Comparison of ENCODE assay signal across 8 cellular contexts in genomic region chr7:142808802-142809583, GRCh38. TPM values are rescaled to one million over a fixed set of nuclear protein-coding genes. Genes with fewer than 3 reads are reported as not detected.
DNase-seq lines count a peak whose midpoint lies in the region; ATAC-seq, FAIRE-seq and TF ChIP-seq lines count a peak whose summit lies in the region.

No MANE protein-coding gene starts in this region.

- intact Hi-C loops in activated CD4-positive, alpha-beta T cell treated with anti-CD3 and anti-CD28 coated beads, Interleukin-2, amount 10 ng/mL, durations not matched to agents 24 days and 14 days (cut with micrococcal nuclease), result loop anchor here (1.0 to 10.0 kb wide), 17 partner anchors 10 to 1254 kb away; partner anchors contain the start of genes AGK, CASP2, EPHB6 and SSBP1
- intact Hi-C loops in lower leg skin (cut with DNase I; ENCODE audit: low total_unique reads), result no loop called here

- ATAC-seq in GM19372 (IDR thresholded peaks at IDR 0.05; ENCODE audit: low read depth, unreplicated experiment), result peak; percentile 77
- ATAC-seq in HG03280 (IDR thresholded peaks at IDR 0.05; ENCODE audit: unreplicated experiment), result peak; percentile 92

- TF ChIP-seq POLR2A in H1 (IDR thresholded peaks at IDR 0.05; ENCODE audit: control extremely low read depth in 1 of 2, low read depth in 2 of 2, low read length in 2 of 2) (no peak), lower leg skin (IDR thresholded peaks at IDR 0.05) (no peak)

- H2BK15ac ChIP-seq in H1 (ENCODE audit: low read length), result peak overlapping the region; percentile 65; the same call in 1 of the 2 replicates

- no peaks in the 10 kb centered on the region for H3K9me3 Mint-ChIP-seq in activated CD4-positive, alpha-beta T cell treated with anti-CD3 and anti-CD28 coated beads, Interleukin-2, amount 10 ng/mL, durations not matched to agents 24 days and 14 days
- no peaks in the 10 kb centered on the region for H3K9me3 Mint-ChIP-seq in progenitor cell of endocrine pancreas (ENCODE audit: low read depth)

- H3K9me3 ChIP-seq in H1 (ENCODE audit: insufficient read depth in 2 of 2, low read depth in 1 of 2, low read length in 1 of 2), result no peaks in the 10 kb centered on the region

- no peak overlapping the region for H2BK20ac ChIP-seq in H1 (ENCODE audit: low read length)

- no peak overlapping the region for H3K18ac ChIP-seq in H1 (ENCODE audit: extremely low read depth, low read length)

- no peaks in the 10 kb centered on the region for H3K79me1 ChIP-seq in H1 (ENCODE audit: low read depth, low read length)

- no peak overlapping the region for H2BK5ac ChIP-seq in H1 (ENCODE audit: low read depth, low read length)

- no peak overlapping the region for H3K4ac ChIP-seq in H1 (replicated peaks; ENCODE audit: insufficient read length, low read depth, low read length)

- no peak for TF ChIP-seq RAD21 in H1 (IDR thresholded peaks at IDR 0.05 in 1 of 2, conservative IDR thresholded peaks at IDR 0.05 in 1 of 2; ENCODE audit: low read depth in 2 of 2, low read length in 2 of 2)

- H3K36me3 ChIP-seq in H1 (ENCODE audit: control insufficient read depth in 2 of 4, insufficient read depth in 4 of 4, low read length in 3 of 4), result no peaks in the 10 kb centered on the region

- no peak overlapping the region for H2BK12ac ChIP-seq in H1 (ENCODE audit: low read depth, low read length)

- H2AFZ ChIP-seq in H1 (ENCODE audit: low read length), result no peak overlapping the region

- no peak overlapping the region for H3K27ac ChIP-seq in H1 (ENCODE audit: low read depth, low read length)

- no peak overlapping the region for H4K8ac ChIP-seq in H1 (ENCODE audit: extremely low read depth, insufficient read depth, low read length)

- no peaks in the 10 kb centered on the region for H3K79me2 ChIP-seq in H1 (ENCODE audit: control insufficient read depth in 1 of 2, insufficient read depth in 2 of 2, low read length in 2 of 2)

- CTCF ChIA-PET in H1 (lab: Charles Lee; ENCODE audit: partially characterized antibody), result interaction anchor here (0.6 to 18.9 kb wide), 14 partner anchors 9 to 489 kb away, joined by 3 to 430 read pairs (median 8); no protein-coding TSS in a partner anchor

- no peak overlapping the region for H3K4me2 ChIP-seq in H1 (ENCODE audit: insufficient read depth in 1 of 2, low read depth in 2 of 2, low read length in 2 of 2)

- H3K27me3 Mint-ChIP-seq in activated CD4-positive, alpha-beta T cell treated with anti-CD3 and anti-CD28 coated beads, Interleukin-2, amount 10 ng/mL, durations not matched to agents 24 days and 14 days, result no peaks in the 10 kb centered on the region
- H3K27me3 Mint-ChIP-seq in progenitor cell of endocrine pancreas, result peaks cover 44% of the 10 kb centered on the region

- WGBS in H1 (ENCODE audit: extremely low coverage in 1 of 2, insufficient coverage in 1 of 2, insufficient read length in 1 of 2, insufficient replicate concordance in 2 of 2, low coverage in 1 of 2, low lambda C conversion rate in 2 of 2, missing lambda C conversion rate in 1 of 2), 2 experiments, result 92% methylated on average over 6 of the region's 6 CpGs; no CpG with 5 or more reads in 1 of the 2 experiments
- WGBS in lower leg skin, 2 donors, result 58 to 74% methylated on average over 6 of the region's 6 CpGs

- POLR2A ChIA-PET in H1 (lab: Charles Lee; ENCODE audit: partially characterized antibody), result interaction anchor here (1.1 to 5.7 kb wide), 3 partner anchors 9 to 22 kb away, joined by 3 to 36 read pairs (median 5); no protein-coding TSS in a partner anchor

- peak overlapping the region; percentile 99 for H3K27ac Mint-ChIP-seq in activated CD4-positive, alpha-beta T cell treated with anti-CD3 and anti-CD28 coated beads, Interleukin-2, amount 10 ng/mL, durations not matched to agents 24 days and 14 days
- no peak overlapping the region for H3K27ac Mint-ChIP-seq in progenitor cell of endocrine pancreas

- H3K36me3 Mint-ChIP-seq in activated CD4-positive, alpha-beta T cell treated with anti-CD3 and anti-CD28 coated beads, Interleukin-2, amount 10 ng/mL, durations not matched to agents 24 days and 14 days (ENCODE audit: low read depth), result peaks cover 20% of the 10 kb centered on the region
- H3K36me3 Mint-ChIP-seq in progenitor cell of endocrine pancreas (ENCODE audit: insufficient read depth), result no peaks in the 10 kb centered on the region

- TF ChIP-seq EP300 in H1 (IDR thresholded peaks at IDR 0.05; ENCODE audit: borderline replicate concordance in 1 of 2, low read depth in 2 of 2, low read length in 2 of 2), result no peak

- peaks cover 10 to 20% (median 15%) of the 10 kb centered on the region in 4 experiments for H3K4me1 ChIP-seq in H1 (replicated peaks in 1 of 4; ENCODE audit: control insufficient read depth in 3 of 4, insufficient read depth in 4 of 4, low read length in 3 of 4)

- H3K4me3 ChIP-seq in H1 (ENCODE audit: extremely low read depth in 1 of 4, insufficient read depth in 2 of 4, low read depth in 3 of 4, low read length in 4 of 4) (no peak overlapping the region), lower leg skin (ENCODE audit: low read depth, poor library complexity, severe bottlenecking) (no peak overlapping the region)

- no peak for FAIRE-seq in H1 (lab: Jason Lieb, UNC)

- no peak overlapping the region for H3K23ac ChIP-seq in H1 (ENCODE audit: insufficient read length)

- H4K91ac ChIP-seq in H1 (replicated peaks; ENCODE audit: insufficient read length, low read length), result no peak overlapping the region

- H3K27me3 ChIP-seq in H1 (replicated peaks in 1 of 4; ENCODE audit: control insufficient read depth in 3 of 4, extremely low read depth in 1 of 4, insufficient read depth in 3 of 4, low read length in 3 of 4), result no peaks in the 10 kb centered on the region

- no peak overlapping the region for H2AK5ac ChIP-seq in H1 (ENCODE audit: low read depth, low read length)

- H3K9ac ChIP-seq in H1 (replicated peaks in 1 of 4; ENCODE audit: extremely low read depth in 1 of 4, low read depth in 3 of 4, low read length in 3 of 4), result no peak overlapping the region

- no peaks in the 10 kb centered on the region for H3K23me2 ChIP-seq in H1 (ENCODE audit: low read depth, low read length)

- TF ChIP-seq CTCF in H1 (IDR thresholded peaks at IDR 0.05; ENCODE audit: control extremely low read depth in 1 of 3, insufficient read depth in 1 of 3, low read depth in 1 of 3, low read length in 3 of 3), result no peak
- TF ChIP-seq CTCF in progenitor cell of endocrine pancreas (IDR thresholded peaks at IDR 0.05; ENCODE audit: unreplicated experiment), result no peak
- TF ChIP-seq CTCF in lower leg skin (IDR thresholded peaks at IDR 0.05), result no peak

- H3K4me3 Mint-ChIP-seq in activated CD4-positive, alpha-beta T cell treated with anti-CD3 and anti-CD28 coated beads, Interleukin-2, amount 10 ng/mL, durations not matched to agents 24 days and 14 days, result peak overlapping the region; percentile 73
- H3K4me3 Mint-ChIP-seq in progenitor cell of endocrine pancreas (ENCODE audit: low read depth), result no peak overlapping the region

- peak; percentile 98 for DNase-seq in activated CD4-positive, alpha-beta T cell treated with anti-CD3 and anti-CD28 coated beads, Interleukin-2, amount 10 ng/mL, durations not matched to agents 24 days and 14 days
- no peak for DNase-seq in H1 (ENCODE audit: low read depth in 1 of 2, low spot score in 2 of 2)
- peak; percentile 90 for DNase-seq in stimulated activated CD8-positive, alpha-beta memory T cell treated with anti-CD3 and anti-CD28 coated beads, Interleukin-15, amount 100 ng/mL, for 1 hour (ENCODE audit: low read depth)
- no peak for DNase-seq in NCI-H146 (lab: John Stamatoyannopoulos, UW)
- no peak for DNase-seq in progenitor cell of endocrine pancreas (ENCODE audit: low spot score, unreplicated experiment)
- DNase-seq in lower leg skin (ENCODE audit: low spot score in 2 of 2), result no peak

- H3K56ac ChIP-seq in H1 (replicated peaks; ENCODE audit: insufficient read length, low read depth, low read length), result no peak overlapping the region

- H4K20me1 ChIP-seq in H1 (replicated peaks in 1 of 2; ENCODE audit: control insufficient read depth in 1 of 2, insufficient read depth in 2 of 2, low read length in 2 of 2), result no peaks in the 10 kb centered on the region

- H3K14ac ChIP-seq in H1 (ENCODE audit: insufficient read length), result no peak overlapping the region

- peaks cover 91% of the 10 kb centered on the region for H3K4me1 Mint-ChIP-seq in activated CD4-positive, alpha-beta T cell treated with anti-CD3 and anti-CD28 coated beads, Interleukin-2, amount 10 ng/mL, durations not matched to agents 24 days and 14 days
- H3K4me1 Mint-ChIP-seq in progenitor cell of endocrine pancreas (ENCODE audit: low read depth), result peaks cover 16% of the 10 kb centered on the region

- H4K5ac ChIP-seq in H1 (ENCODE audit: insufficient read length, low read depth, low read length), result no peak overlapping the region

- H2BK120ac ChIP-seq in H1 (replicated peaks; ENCODE audit: low read depth, low read length), result no peak overlapping the region

RNA-seq across cellular contexts. Expression of gene PRSS2, which starts 38.2 kb away (rescaled TPM):
- total RNA-seq in activated CD4-positive, alpha-beta T cell treated with anti-CD3 and anti-CD28 coated beads, Interleukin-2, amount 10 ng/mL, durations not matched to agents 24 days and 14 days, result not detected in 2 replicates
- not detected in 2 replicates for total RNA-seq in H1 (2021; fragmentation: NEBNext Ultra II Directional; extraction: Animal tissue kit (Norgen Biotek cat#: 25700))
- polyA plus RNA-seq in H1 (2011; rRNA removed), result not detected in 2 replicates
- polyA plus RNA-seq in H1 (2011; cell fraction: cytosol; rRNA removed), result 0.10 TPM
- polyA plus RNA-seq in H1 (2011; cell fraction: nucleus; rRNA removed), result not detected
- polyA plus RNA-seq in H1 (2012, experiment 1 of 2), result not detected in 4 replicates
- 0.26 TPM for polyA plus RNA-seq in H1 (2012, experiment 2 of 2)
- not detected for polyA plus RNA-seq in H1 (2013, experiment 1 of 2)
- polyA plus RNA-seq in H1 (2013, experiment 2 of 2), result not detected
- polyA minus RNA-seq in H1 (2011; rRNA and poly(A)+ RNA removed), result not detected in 2 replicates
- not detected for polyA minus RNA-seq in H1 (2011; cell fraction: cytosol; rRNA and poly(A)+ RNA removed)
- polyA minus RNA-seq in H1 (2011; cell fraction: nucleus; rRNA and poly(A)+ RNA removed), result not detected
- 3.9 and 5.3 TPM in 2 replicates for total RNA-seq in progenitor cell of endocrine pancreas
- 1 to 10 TPM in 1 of 4 donors, not detected in 3; 1.2 TPM for total RNA-seq in lower leg skin

RNA-seq across cellular contexts. Expression of gene EPHB6, which starts 45.9 kb away (rescaled TPM):
- 5.9 and 7.3 TPM in 2 replicates for total RNA-seq in activated CD4-positive, alpha-beta T cell treated with anti-CD3 and anti-CD28 coated beads, Interleukin-2, amount 10 ng/mL, durations not matched to agents 24 days and 14 days
- total RNA-seq in H1 (2021; fragmentation: NEBNext Ultra II Directional; extraction: Animal tissue kit (Norgen Biotek cat#: 25700)), result 19.7 TPM in 2 replicates
- polyA plus RNA-seq in H1 (2011; rRNA removed), result 19.7 and 27.3 TPM in 2 replicates
- 19.9 TPM for polyA plus RNA-seq in H1 (2011; cell fraction: cytosol; rRNA removed)
- polyA plus RNA-seq in H1 (2011; cell fraction: nucleus; rRNA removed), result 78.8 TPM
- 9.1 to 24.6 TPM (median 19.3 TPM) in 4 replicates for polyA plus RNA-seq in H1 (2012, experiment 1 of 2)
- 11.1 TPM for polyA plus RNA-seq in H1 (2012, experiment 2 of 2)
- 12.7 TPM for polyA plus RNA-seq in H1 (2013, experiment 1 of 2)
- polyA plus RNA-seq in H1 (2013, experiment 2 of 2), result 13.6 TPM
- polyA minus RNA-seq in H1 (2011; rRNA and poly(A)+ RNA removed), result 10.9 and 16.7 TPM in 2 replicates
- 16.1 TPM for polyA minus RNA-seq in H1 (2011; cell fraction: cytosol; rRNA and poly(A)+ RNA removed)
- 17.5 TPM for polyA minus RNA-seq in H1 (2011; cell fraction: nucleus; rRNA and poly(A)+ RNA removed)
- 24.8 and 28.8 TPM in 2 replicates for total RNA-seq in progenitor cell of endocrine pancreas
- 100 to 1,000 TPM; 158 to 346 (median 221) TPM for total RNA-seq in lower leg skin

RNA-seq across cellular contexts. Expression of gene PRSS1, which starts 59.7 kb away (rescaled TPM):
- not detected in 2 replicates for total RNA-seq in activated CD4-positive, alpha-beta T cell treated with anti-CD3 and anti-CD28 coated beads, Interleukin-2, amount 10 ng/mL, durations not matched to agents 24 days and 14 days
- not detected in 2 replicates for total RNA-seq in H1 (2021; fragmentation: NEBNext Ultra II Directional; extraction: Animal tissue kit (Norgen Biotek cat#: 25700))
- 0.09 and 0.20 TPM in 2 replicates for polyA plus RNA-seq in H1 (2011; rRNA removed)
- not detected for polyA plus RNA-seq in H1 (2011; cell fraction: cytosol; rRNA removed)
- polyA plus RNA-seq in H1 (2011; cell fraction: nucleus; rRNA removed), result not detected
- polyA plus RNA-seq in H1 (2012, experiment 1 of 2), result not detected in 4 replicates
- polyA plus RNA-seq in H1 (2012, experiment 2 of 2), result not detected
- not detected for polyA plus RNA-seq in H1 (2013, experiment 1 of 2)
- polyA plus RNA-seq in H1 (2013, experiment 2 of 2), result not detected
- not detected in 2 replicates for polyA minus RNA-seq in H1 (2011; rRNA and poly(A)+ RNA removed)
- not detected for polyA minus RNA-seq in H1 (2011; cell fraction: cytosol; rRNA and poly(A)+ RNA removed)
- polyA minus RNA-seq in H1 (2011; cell fraction: nucleus; rRNA and poly(A)+ RNA removed), result not detected
- total RNA-seq in progenitor cell of endocrine pancreas (26.9 and 32.1 TPM in 2 replicates), lower leg skin (1 to 10 TPM in 1 of 4 donors, not detected in 3; 3.0 TPM)

Comparison
In these comparisons a context has a peak if more than half of its experiments do, and no peak if none do; other contexts are left out.
1. DNase-seq: peak in activated CD4-positive, alpha-beta T cell treated with anti-CD3 and anti-CD28 coated beads, Interleukin-2, amount 10 ng/mL, durations not matched to agents 24 days and 14 days (single experiment) and stimulated activated CD8-positive, alpha-beta memory T cell treated with anti-CD3 and anti-CD28 coated beads, Interleukin-15, amount 100 ng/mL, for 1 hour (single experiment); none in H1 (0 of 2), NCI-H146 (single experiment), progenitor cell of endocrine pancreas (single experiment) and lower leg skin (0 of 2).